ENCODE assay signal across 8 cellular contexts in the genomic region with DNA sequence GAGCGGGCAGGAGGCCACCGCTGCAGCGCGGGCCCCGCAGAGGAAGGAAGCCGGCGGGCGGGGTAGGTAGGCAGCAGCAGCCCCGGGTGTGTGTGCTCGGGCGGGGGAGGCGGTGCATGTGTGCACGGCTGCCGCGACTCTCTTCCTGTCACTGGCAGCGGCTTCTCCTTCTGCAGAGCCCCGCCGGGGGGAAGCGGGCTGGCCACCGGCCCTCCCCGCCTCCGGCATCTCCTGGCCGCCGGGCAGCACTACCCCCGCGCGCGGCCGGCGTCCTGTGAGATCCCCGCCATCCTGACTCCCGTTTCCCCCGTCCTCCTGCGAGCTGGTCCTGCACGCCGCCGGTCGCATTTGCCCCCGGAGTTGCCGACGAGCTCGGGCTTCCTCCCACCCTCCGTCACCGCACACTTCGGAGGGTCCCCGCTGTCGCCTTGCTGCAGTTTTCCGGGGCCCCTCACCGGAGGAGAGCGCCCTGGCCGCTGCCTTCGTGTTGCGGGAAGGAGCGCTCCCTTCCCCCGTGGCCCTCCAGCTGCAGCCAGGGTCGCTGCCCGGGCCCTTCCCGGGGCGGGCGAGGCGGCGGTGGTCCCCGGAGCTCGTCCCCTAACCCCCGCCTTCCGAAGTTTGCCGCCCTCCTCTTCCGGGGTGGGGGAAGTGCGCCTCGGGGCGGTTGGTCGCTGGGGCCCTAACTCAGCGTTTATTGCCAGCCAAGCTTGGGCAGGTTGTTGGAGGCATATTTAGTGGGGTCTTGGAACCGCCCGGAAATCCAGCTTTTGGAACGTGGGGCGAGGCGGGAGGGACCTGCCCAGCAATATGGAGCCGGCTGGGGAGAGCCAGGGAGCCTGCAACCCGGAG. TPM values are rescaled to one million over a fixed set of nuclear protein-coding genes. Genes with fewer than 3 reads are reported as not detected.
A peak's percentile ranks its signal among the peaks of the same experiment; 100 is the strongest.
DNase-seq lines count a peak whose midpoint lies in the region; ATAC-seq, FAIRE-seq and TF ChIP-seq lines count a peak whose summit lies in the region.

No MANE protein-coding gene starts in this region.

- 2% methylated on average over 24 of the region's 80 CpGs for WGBS in A549 (ENCODE audit: missing lambda C conversion rate)

- H3K4me3 Mint-ChIP-seq in mesothelial cell of epicardium: peak overlapping the region; percentile 82

- FAIRE-seq in A549 (lab: Jason Lieb, UNC): no peak

- H3K36me3 Mint-ChIP-seq in mesothelial cell of epicardium: peaks cover 3% of the 10 kb centered on the region

- H3K4me1 Mint-ChIP-seq in mesothelial cell of epicardium: peaks cover 39% of the 10 kb centered on the region

- TF ChIP-seq CTCF in A549 (IDR thresholded peaks at IDR 0.05) (no peak), mesothelial cell of epicardium (IDR thresholded peaks at IDR 0.05; ENCODE audit: unreplicated experiment) (no peak)

- TF ChIP-seq POLR2A in A549 (IDR thresholded peaks at IDR 0.05; ENCODE audit: low read length): peak; percentile 28; the same call in 1 of the 2 replicates

- TF ChIP-seq EP300 in A549 (IDR thresholded peaks at IDR 0.05): no peak

- peaks cover 2% of the 10 kb centered on the region for H3K9me3 ChIP-seq in A549

- no peak for TF ChIP-seq RAD21 in A549 (conservative IDR thresholded peaks at IDR 0.05 in 1 of 2, IDR thresholded peaks at IDR 0.05 in 1 of 2)

- peak overlapping the region; percentile 91 to 98 for H3K27ac ChIP-seq in A549

- CTCF ChIA-PET in A549 (lab: Yijun Ruan, JAX): interaction anchor here (0.6 to 2.0 kb wide), 11 partner anchors 9 to 71 kb away, joined by 3 to 6 read pairs (median 3); no protein-coding TSS in a partner anchor

- POLR2A ChIA-PET in A549 (lab: Yijun Ruan, JAX): interaction anchor here (0.6 to 2.1 kb wide), 11 partner anchors 8 to 1009 kb away, joined by 3 to 23 read pairs (median 3); no protein-coding TSS in a partner anchor

- H3K27me3 Mint-ChIP-seq in mesothelial cell of epicardium (ENCODE audit: low read depth): no peaks in the 10 kb centered on the region

- peak overlapping the region; percentile 80 for H3K27ac Mint-ChIP-seq in mesothelial cell of epicardium

- H3K4me3 ChIP-seq in A549: peak overlapping the region; percentile 96

- DNase-seq in A549 (ENCODE audit: low read depth in 1 of 2, low spot score in 1 of 2) (peak; percentile 18 to 34), NCI-H510A (lab: John Stamatoyannopoulos, UW) (peak; percentile 16), ecto neural progenitor cell (ENCODE audit: low spot score) (peak; percentile 78), mesothelial cell of epicardium (ENCODE audit: low spot score in 2 of 2, unreplicated experiment in 2 of 2) (peak; percentile 23 to 61)
- peak; percentile 53 for DNase-seq in activated CD4-positive, alpha-beta T cell treated with anti-CD3 and anti-CD28 coated beads, Interleukin-2, amount 50 U/mL, for 1 hour
- peak; percentile 47 for DNase-seq in stimulated activated CD8-positive, alpha-beta memory T cell treated with anti-CD3 and anti-CD28 coated beads, Interleukin-4, amount 100 ng/mL, for 24 hours (ENCODE audit: low read depth)

- peak overlapping the region; percentile 81 for H3K4me2 ChIP-seq in A549

- H3K9me3 Mint-ChIP-seq in mesothelial cell of epicardium: peaks cover 6% of the 10 kb centered on the region

- H3K4me1 ChIP-seq in A549: peaks cover 16% of the 10 kb centered on the region; the same call in 2 of the 3 replicates

- ATAC-seq in A549 (peak; percentile 64 to 67), GM18858 (IDR thresholded peaks at IDR 0.05; ENCODE audit: unreplicated experiment) (peak; percentile 29), HG03064 (IDR thresholded peaks at IDR 0.05; ENCODE audit: low read depth, unreplicated experiment) (peak; percentile 53)

TF ChIP-seq in A549, 52 proteins besides CTCF, POLR2A, EP300 and RAD21:
- TF ChIP-seq KDM5A (IDR thresholded peaks at IDR 0.05): no peak
- TF ChIP-seq, protein P1, sequence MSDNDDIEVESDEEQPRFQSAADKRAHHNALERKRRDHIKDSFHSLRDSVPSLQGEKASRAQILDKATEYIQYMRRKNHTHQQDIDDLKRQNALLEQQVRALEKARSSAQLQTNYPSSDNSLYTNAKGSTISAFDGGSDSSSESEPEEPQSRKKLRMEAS (IDR thresholded peaks at IDR 0.05): no peak; the same call in 1 of the 2 replicates
- TF ChIP-seq PHF8 (IDR thresholded peaks at IDR 0.05; ENCODE audit: borderline replicate concordance, low read depth): peak; percentile 17; the same call in 1 of the 2 replicates
- peak; percentile 14 for TF ChIP-seq MAFK (IDR thresholded peaks at IDR 0.05; ENCODE audit: partially characterized antibody)
TF ChIP-seq in A549: peak in this region for 2.

RNA-seq across cellular contexts. Expression of a gene that starts 0.6 kb away (rescaled TPM):
- polyA plus RNA-seq in A549 (2011; rRNA removed) (5.7 and 8.8 TPM in 2 replicates), A549 (2017; fragmentation: RNase III; extraction: RNeasy Plus Mini Kit Qiagen cat#74134 plus additional on column Dnase treatment) (5.5 to 6.0 TPM (median 5.7 TPM) in 3 replicates)
- polyA plus RNA-seq in A549 (2012; cell fraction: cytosol; rRNA removed): 1.2 and 1.4 TPM in 2 replicates
- polyA plus RNA-seq in A549 (2012; cell fraction: nucleus; rRNA removed): 0.86 and 1.9 TPM in 2 replicates
- 10.2 and 16.1 TPM in 2 replicates for polyA minus RNA-seq in A549 (2011; rRNA and poly(A)+ RNA removed)
- 77.3 to 80.4 TPM (median 79.0 TPM) in 3 replicates for total RNA-seq in mesothelial cell of epicardium

Comparison
In these comparisons a context has a peak if more than half of its experiments do, and no peak if none do; other contexts are left out.
1. Peak in every context shown above with its lines: DNase-seq, ATAC-seq, H3K4me3 ChIP-seq and H3K27ac ChIP-seq.
2. DNase-seq: peak in every context shown above with its lines; median percentile 78 in ecto neural progenitor cell; 53 in activated CD4-positive, alpha-beta T cell treated with anti-CD3 and anti-CD28 coated beads, Interleukin-2, amount 50 U/mL, for 1 hour; 47 in stimulated activated CD8-positive, alpha-beta memory T cell treated with anti-CD3 and anti-CD28 coated beads, Interleukin-4, amount 100 ng/mL, for 24 hours; 42 in mesothelial cell of epicardium; 26 in A549; 16 in NCI-H510A.